In genomic region chr16:19130852-19131808, GRCh38 we compare ENCODE assay signal across 8 cellular contexts. TPM values are rescaled to one million over a fixed set of nuclear protein-coding genes. Genes with fewer than 3 reads are reported as not detected.
DNase-seq lines count a peak whose midpoint lies in the region; ATAC-seq and TF ChIP-seq lines count a peak whose summit lies in the region.

No MANE protein-coding gene starts in this region.

- intact Hi-C loops in natural killer cell (cut with micrococcal nuclease) = no loop called here
- intact Hi-C loops in activated naive CD4-positive, alpha-beta T cell treated with anti-CD3 and anti-CD28 coated beads for 36 hours (cut with micrococcal nuclease) = no loop called here

- peaks cover 0 to 6% of the 10 kb centered on the region in 2 donors for H3K27me3 Mint-ChIP-seq in natural killer cell treated with Interleukin-12 subunit alpha and Interleukin-12 subunit beta and Interleukin-15 and Interleukin-18, amount 100 ng/mL, for 72 hours
- H3K27me3 Mint-ChIP-seq in natural killer cell (ENCODE audit: low read depth in 2 of 2) (no peaks in the 10 kb centered on the region), neural crest cell (ENCODE audit: low read depth) (no peaks in the 10 kb centered on the region)
- H3K27me3 Mint-ChIP-seq in activated naive CD4-positive, alpha-beta T cell treated with anti-CD3 and anti-CD28 coated beads for 36 hours (ENCODE audit: low read depth) = peaks cover under 1% of the 10 kb centered on the region

- no peaks in the 10 kb centered on the region for H3K36me3 Mint-ChIP-seq in natural killer cell treated with Interleukin-12 subunit alpha and Interleukin-12 subunit beta and Interleukin-15 and Interleukin-18, amount 100 ng/mL, for 72 hours
- H3K36me3 Mint-ChIP-seq in natural killer cell (no peaks in the 10 kb centered on the region), neural crest cell (ENCODE audit: low read depth) (peaks cover 6% of the 10 kb centered on the region)
- no peaks in the 10 kb centered on the region for H3K36me3 Mint-ChIP-seq in activated naive CD4-positive, alpha-beta T cell treated with anti-CD3 and anti-CD28 coated beads for 36 hours (ENCODE audit: low read depth)

- DNase-seq in natural killer cell treated with Interleukin-12 subunit alpha and Interleukin-12 subunit beta and Interleukin-15 and Interleukin-18, amount 100 ng/mL, for 72 hours (ENCODE audit: low spot score) = no peak
- DNase-seq in natural killer cell (no peak), SW480 (ENCODE audit: low spot score) (peak; percentile 24), fibroblast of gingiva (ENCODE audit: low read depth) (peak; percentile 45), neural crest cell (ENCODE audit: low read depth, low spot score) (no peak), T-helper 9 cell (no peak)
- no peak for DNase-seq in activated naive CD4-positive, alpha-beta T cell treated with anti-CD3 and anti-CD28 coated beads for 36 hours

- H3K4me1 Mint-ChIP-seq in natural killer cell treated with Interleukin-12 subunit alpha and Interleukin-12 subunit beta and Interleukin-15 and Interleukin-18, amount 100 ng/mL, for 72 hours (ENCODE audit: low read depth in 2 of 2) = peaks cover 24 to 41% of the 10 kb centered on the region in 2 donors
- H3K4me1 Mint-ChIP-seq in natural killer cell = peaks cover 0 to 17% of the 10 kb centered on the region in 2 donors
- H3K4me1 Mint-ChIP-seq in neural crest cell = peaks cover 32% of the 10 kb centered on the region
- peaks cover 10% of the 10 kb centered on the region for H3K4me1 Mint-ChIP-seq in activated naive CD4-positive, alpha-beta T cell treated with anti-CD3 and anti-CD28 coated beads for 36 hours (ENCODE audit: low read depth)

- H3K9me3 Mint-ChIP-seq in natural killer cell treated with Interleukin-12 subunit alpha and Interleukin-12 subunit beta and Interleukin-15 and Interleukin-18, amount 100 ng/mL, for 72 hours = no peaks in the 10 kb centered on the region
- H3K9me3 Mint-ChIP-seq in natural killer cell = no peaks in the 10 kb centered on the region
- peaks cover 4% of the 10 kb centered on the region for H3K9me3 Mint-ChIP-seq in neural crest cell
- no peaks in the 10 kb centered on the region for H3K9me3 Mint-ChIP-seq in activated naive CD4-positive, alpha-beta T cell treated with anti-CD3 and anti-CD28 coated beads for 36 hours

- ATAC-seq in natural killer cell treated with Interleukin-12 subunit alpha and Interleukin-12 subunit beta and Interleukin-15 and Interleukin-18, amount 100 ng/mL, for 72 hours = peak; percentile 57 to 66
- no peak for ATAC-seq in natural killer cell
- no peak for ATAC-seq in GM18858 (IDR thresholded peaks at IDR 0.05; ENCODE audit: unreplicated experiment)

- peak overlapping the region; percentile 93 to 96 for H3K27ac Mint-ChIP-seq in natural killer cell treated with Interleukin-12 subunit alpha and Interleukin-12 subunit beta and Interleukin-15 and Interleukin-18, amount 100 ng/mL, for 72 hours
- H3K27ac Mint-ChIP-seq in natural killer cell = peak overlapping the region in 1 of 2 donors; percentile 69
- peak overlapping the region; percentile 90 for H3K27ac Mint-ChIP-seq in neural crest cell (ENCODE audit: unreplicated experiment)
- H3K27ac Mint-ChIP-seq in activated naive CD4-positive, alpha-beta T cell treated with anti-CD3 and anti-CD28 coated beads for 36 hours = no peak overlapping the region

- CTCF ChIA-PET in activated naive CD4-positive, alpha-beta T cell treated with anti-CD3 and anti-CD28 coated beads for 36 hours (lab: Charles Lee) = interaction anchor here (2.0 kb wide), 1 partner anchor 46 kb away, joined by 6 read pairs; no protein-coding TSS in a partner anchor

- TF ChIP-seq CTCF in natural killer cell (IDR thresholded peaks at IDR 0.05) (no peak), neural crest cell (conservative IDR thresholded peaks at IDR 0.05) (no peak)

- H3K4me3 Mint-ChIP-seq in natural killer cell treated with Interleukin-12 subunit alpha and Interleukin-12 subunit beta and Interleukin-15 and Interleukin-18, amount 100 ng/mL, for 72 hours = peak overlapping the region; percentile 83
- H3K4me3 Mint-ChIP-seq in natural killer cell = no peak overlapping the region
- peak overlapping the region; percentile 6 for H3K4me3 Mint-ChIP-seq in neural crest cell
- H3K4me3 Mint-ChIP-seq in activated naive CD4-positive, alpha-beta T cell treated with anti-CD3 and anti-CD28 coated beads for 36 hours = no peak overlapping the region

RNA-seq across cellular contexts. Expression of gene ITPRIPL2, which starts 17.4 kb away (rescaled TPM):
- total RNA-seq in natural killer cell treated with Interleukin-12 subunit alpha and Interleukin-12 subunit beta and Interleukin-15 and Interleukin-18, amount 100 ng/mL, for 72 hours = 10 to 100 TPM; 11.2 to 31.9 TPM
- total RNA-seq in natural killer cell = 1 to 10 TPM in 2 of 3 donors, under 1 TPM in 1; 0.18 to 5.7 (median 2.5) TPM
- 20.2 and 21.8 TPM in 2 replicates for total RNA-seq in neural crest cell
- under 1 TPM; 0.17 to 0.19 TPM for total RNA-seq in activated naive CD4-positive, alpha-beta T cell treated with anti-CD3 and anti-CD28 coated beads for 36 hours

RNA-seq across cellular contexts. Expression of gene SYT17, which starts 36.9 kb away (rescaled TPM):
- not detected for total RNA-seq in natural killer cell treated with Interleukin-12 subunit alpha and Interleukin-12 subunit beta and Interleukin-15 and Interleukin-18, amount 100 ng/mL, for 72 hours
- total RNA-seq in natural killer cell (1 to 10 TPM in 1 of 3 donors, under 1 TPM in 1, not detected in 1; 0.65 to 1.6 TPM), neural crest cell (3.1 and 3.6 TPM in 2 replicates)
- total RNA-seq in activated naive CD4-positive, alpha-beta T cell treated with anti-CD3 and anti-CD28 coated beads for 36 hours = not detected

Comparison
In these comparisons a context has a peak if more than half of its experiments do, and no peak if none do; other contexts are left out.
1. ATAC-seq: peak in natural killer cell treated with Interleukin-12 subunit alpha and Interleukin-12 subunit beta and Interleukin-15 and Interleukin-18, amount 100 ng/mL, for 72 hours (2 of 2); none in natural killer cell (0 of 3) and GM18858 (single experiment).
2. H3K4me3 Mint-ChIP-seq: peak in natural killer cell treated with Interleukin-12 subunit alpha and Interleukin-12 subunit beta and Interleukin-15 and Interleukin-18, amount 100 ng/mL, for 72 hours (single experiment) and neural crest cell (single experiment); none in natural killer cell (single experiment) and activated naive CD4-positive, alpha-beta T cell treated with anti-CD3 and anti-CD28 coated beads for 36 hours (single experiment).
3. DNase-seq: peak in SW480 (single experiment) and fibroblast of gingiva (single experiment); none in natural killer cell treated with Interleukin-12 subunit alpha and Interleukin-12 subunit beta and Interleukin-15 and Interleukin-18, amount 100 ng/mL, for 72 hours (single experiment), natural killer cell (single experiment), neural crest cell (single experiment), T-helper 9 cell (single experiment) and activated naive CD4-positive, alpha-beta T cell treated with anti-CD3 and anti-CD28 coated beads for 36 hours (single experiment).